In the genomic region with DNA sequence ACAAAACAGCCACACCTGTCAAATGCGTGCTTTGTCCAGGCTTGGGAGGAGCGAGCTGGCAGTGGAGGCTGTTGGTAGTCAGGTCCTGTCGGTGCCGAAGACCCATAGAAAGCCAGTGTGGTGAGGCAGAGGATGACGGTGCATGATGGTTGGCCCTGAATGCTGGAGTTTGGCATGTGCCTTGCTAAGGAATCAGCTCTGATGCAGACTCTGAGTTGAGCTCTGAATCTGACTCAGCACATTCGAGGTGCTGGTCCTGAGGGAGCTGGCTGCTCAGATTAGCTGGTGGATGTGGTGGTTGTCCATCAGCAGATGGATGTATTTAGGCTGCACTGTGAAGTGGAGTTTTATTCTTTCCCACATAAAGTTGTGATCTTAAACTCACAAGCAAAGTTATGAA, we compare ENCODE assay signal across 21 cellular contexts.
DNase-seq lines count a peak whose midpoint lies in the region; ATAC-seq, FAIRE-seq and TF ChIP-seq lines count a peak whose summit lies in the region.
"Had no signal": no experiment of that assay in that cellular context is flagged by ENCODE, and none has a peak within 500 bp of the region (broad histone marks: within the 10 kb centered on the region; RNA-seq: fewer than 3 reads in every experiment).

No MANE protein-coding gene starts in this region.

- H3K36me3 Mint-ChIP-seq in neural crest cell (ENCODE audit: low read depth) = peaks cover 25% of the 10 kb centered on the region

- no peaks in the 10 kb centered on the region for H3K4me1 Mint-ChIP-seq in neural crest cell
- H3K4me1 Mint-ChIP-seq: CD4-positive, alpha-beta memory T cell had no signal

- CTCF ChIA-PET in A549 (lab: Yijun Ruan, JAX) = interaction anchor here (0.9 to 1.7 kb wide), 4 partner anchors 16 to 151 kb away, joined by 3 to 5 read pairs (median 4); no protein-coding TSS in a partner anchor
- CTCF ChIA-PET in Panc1 (lab: Charles Lee) = no interaction called here
- CTCF ChIA-PET in K562 (lab: Yijun Ruan, JAX; ENCODE audit: low intra/inter-chr PET ratio) = no interaction called here

- H3K9me3 ChIP-seq in A549 = peaks cover 25% of the 10 kb centered on the region
- peaks cover 10% of the 10 kb centered on the region; the same call in 1 of the 2 replicates for H3K9me3 ChIP-seq in Panc1 (ENCODE audit: control insufficient read depth, insufficient read depth, low read depth, low read length)
- no peaks in the 10 kb centered on the region for H3K9me3 ChIP-seq in K562 (replicated peaks; ENCODE audit: control insufficient read depth, insufficient read depth, low read depth, low read length)
- H3K9me3 ChIP-seq in SJCRH30 (replicated peaks) = no peaks in the 10 kb centered on the region

- H3K79me2 ChIP-seq in K562 (ENCODE audit: control insufficient read depth, insufficient read depth, low read length) = no peaks in the 10 kb centered on the region

- WGBS in A549 (ENCODE audit: missing lambda C conversion rate) = 56% methylated on average over 6 of the region's 6 CpGs
- WGBS in K562 (ENCODE audit: insufficient coverage, low coverage, missing lambda C conversion rate) = 0% methylated on average over 6 of the region's 6 CpGs

- DNase-seq in A549 (ENCODE audit: low read depth in 1 of 2, low spot score in 1 of 2) (no peak), Panc1 (ENCODE audit: low read depth, low spot score) (no peak), K562 (ENCODE audit: extremely low read depth in 1 of 4, low spot score in 3 of 4) (no peak), neural crest cell (ENCODE audit: low read depth, low spot score) (no peak), SJCRH30 (no peak), NCI-H2081 treated with DMSO at 0.1 percent for 48 hours (lab: John Stamatoyannopoulos, UW) (no peak)
- DNase-seq in stimulated activated CD4-positive, alpha-beta T cell treated with anti-CD3 and anti-CD28 coated beads, Interleukin-12 subunit alpha, Interleukin-12 subunit beta, amount 100 ng/mL, for 4 hours = no peak
- DNase-seq: 8988T; C1 segment of cervical spinal cord; Calu3; CD4-positive, alpha-beta memory T cell; COR-L47; DMS53; DND-41; GM23248; H9 had no signal

- in situ Hi-C loops in Panc1 (cut with HindIII; ENCODE audit: low pct_unique_long_range_greater_than_20kb, low sequenced_read_pairs) = no loop called here
- in situ Hi-C loops in K562 (cut with MboI) = no loop called here

- intact Hi-C loops in Panc1 (cut with micrococcal nuclease; ENCODE audit: unreplicated experiment) (no loop called here), K562 (cut with micrococcal nuclease) (no loop called here)

- H3K4me3 Mint-ChIP-seq in neural crest cell = no peak overlapping the region
- H3K4me3 Mint-ChIP-seq: CD4-positive, alpha-beta memory T cell; H9 had no signal

- no peaks in the 10 kb centered on the region for H3K9me1 ChIP-seq in K562 (ENCODE audit: control insufficient read depth, insufficient read depth, low read length)

- no peak overlapping the region for H2AFZ ChIP-seq in K562 (ENCODE audit: low read depth, low read length)
- H2AFZ ChIP-seq: GM23248 had no signal

- H3K4me2 ChIP-seq in A549 (no peak overlapping the region), K562 (ENCODE audit: insufficient read depth, low read length) (no peak overlapping the region)

- H3K36me3 ChIP-seq in Panc1 (ENCODE audit: control insufficient read depth, insufficient read depth, low read length) (no peaks in the 10 kb centered on the region), K562 (ENCODE audit: control insufficient read depth, insufficient read depth, low read length) (no peaks in the 10 kb centered on the region), SJCRH30 (no peaks in the 10 kb centered on the region)

- TF ChIP-seq POLR2A in A549 (IDR thresholded peaks at IDR 0.05; ENCODE audit: low read length) = no peak
- TF ChIP-seq POLR2A in K562 (conservative IDR thresholded peaks at IDR 0.05) = no peak

- no peak for TF ChIP-seq RAD21 in A549 (conservative IDR thresholded peaks at IDR 0.05 in 1 of 2, IDR thresholded peaks at IDR 0.05 in 1 of 2)
- TF ChIP-seq RAD21 in K562 (CRISPR knock-in tag; conservative IDR thresholded peaks at IDR 0.05 in 1 of 2, IDR thresholded peaks at IDR 0.05 in 1 of 2) = no peak

- no peak overlapping the region for H3K4me3 ChIP-seq in A549
- no peak overlapping the region for H3K4me3 ChIP-seq in Panc1 (ENCODE audit: low read depth in 2 of 2, low read length in 2 of 2)
- H3K4me3 ChIP-seq in K562 = no peak overlapping the region
- no peak overlapping the region for H3K4me3 ChIP-seq in SJCRH30
- H3K4me3 ChIP-seq: GM23248 had no signal

- TF ChIP-seq CTCF in A549 (IDR thresholded peaks at IDR 0.05) = no peak
- TF ChIP-seq CTCF in Panc1 (IDR thresholded peaks at IDR 0.05) = no peak
- no peak for TF ChIP-seq CTCF in K562 (IDR thresholded peaks at IDR 0.05 in 2 of 3, conservative IDR thresholded peaks at IDR 0.05 in 1 of 3; ENCODE audit: insufficient read depth in 2 of 3, low read depth in 1 of 3, low read length in 3 of 3)
- no peak for TF ChIP-seq CTCF in neural crest cell (conservative IDR thresholded peaks at IDR 0.05)

- H3K27me3 Mint-ChIP-seq in neural crest cell (ENCODE audit: low read depth) = no peaks in the 10 kb centered on the region

- POLR2A ChIA-PET in A549 (lab: Yijun Ruan, JAX) = no interaction called here
- POLR2A ChIA-PET in Panc1 (lab: Charles Lee) = no interaction called here
- POLR2A ChIA-PET in K562 (lab: Yijun Ruan, JAX) = interaction anchor here (1.0 kb wide), 1 partner anchor 14 kb away, joined by 3 read pairs; no protein-coding TSS in a partner anchor

- H3K9me3 Mint-ChIP-seq in neural crest cell = peaks cover 7% of the 10 kb centered on the region

- peak overlapping the region; percentile 50 for H3K27ac Mint-ChIP-seq in neural crest cell (ENCODE audit: unreplicated experiment)
- H3K27ac Mint-ChIP-seq: CD4-positive, alpha-beta memory T cell had no signal

- no peak for ATAC-seq in A549
- ATAC-seq in Panc1 = peak; percentile 45; the same call in 1 of the 2 replicates
- no peak for ATAC-seq in K562
- ATAC-seq in GM18907 (IDR thresholded peaks at IDR 0.05; ENCODE audit: unreplicated experiment) = no peak
- ATAC-seq: HCT116 had no signal

- TF ChIP-seq EP300 in A549 (IDR thresholded peaks at IDR 0.05) = no peak
- TF ChIP-seq EP300 in K562 (IDR thresholded peaks at IDR 0.05; ENCODE audit: low read length) = no peak

- FAIRE-seq in A549 (lab: Jason Lieb, UNC) (no peak), K562 (lab: Jason Lieb, UNC) (no peak)
- FAIRE-seq: G401.6, GM12892, GM19239 had no signal

- H4K20me1 ChIP-seq in K562 (replicated peaks; ENCODE audit: control insufficient read depth, insufficient read depth, low read length) = no peaks in the 10 kb centered on the region

- H3K4me1 ChIP-seq in A549 (no peaks in the 10 kb centered on the region), Panc1 (ENCODE audit: control insufficient read depth, insufficient read depth, low read length) (no peaks in the 10 kb centered on the region), K562 (replicated peaks in 1 of 2; ENCODE audit: control insufficient read depth in 2 of 2, insufficient read depth in 2 of 2, low read length in 2 of 2) (no peaks in the 10 kb centered on the region), SJCRH30 (no peaks in the 10 kb centered on the region)

- BruUV-seq in Panc1 (replicated peaks; lab: Mats Ljungman, UMichigan) (no TSS peak), K562 (replicated peaks; lab: Mats Ljungman, UMichigan) (no TSS peak)

- H3K9ac ChIP-seq in K562 (ENCODE audit: insufficient read depth in 1 of 2, low read depth in 2 of 2, low read length in 2 of 2) = no peak overlapping the region
- H3K9ac ChIP-seq: GM23248 had no signal

- H3K27me3 ChIP-seq in Panc1 (ENCODE audit: control insufficient read depth, insufficient read depth, low read length) (no peaks in the 10 kb centered on the region), K562 (ENCODE audit: control insufficient read depth in 2 of 2, insufficient read depth in 2 of 2, low read length in 2 of 2) (peaks cover 0 to 6% of the 10 kb centered on the region in 2 experiments; a peak in 2 of 5 replicates), SJCRH30 (no peaks in the 10 kb centered on the region)

- no peak overlapping the region for H3K27ac ChIP-seq in A549
- no peak overlapping the region for H3K27ac ChIP-seq in Panc1 (ENCODE audit: low read length)
- no peak overlapping the region for H3K27ac ChIP-seq in K562 (ENCODE audit: extremely low read depth, low read depth, low read length)
- no peak overlapping the region for H3K27ac ChIP-seq in SJCRH30
- H3K27ac ChIP-seq: GM23248 had no signal

TF ChIP-seq in K562, 482 proteins besides CTCF, POLR2A, EP300 and RAD21:
- TF ChIP-seq C11orf30 (IDR thresholded peaks at IDR 0.05; ENCODE audit: low read depth) = peak; percentile 87
- TF ChIP-seq MAFK (IDR thresholded peaks at IDR 0.05; ENCODE audit: low read length) = peak; percentile 54; the same call in 1 of the 2 replicates
- TF ChIP-seq RBM15 (IDR thresholded peaks at IDR 0.05; ENCODE audit: insufficient read depth, low read length) = no peak
- TF ChIP-seq ZNF436 (CRISPR knock-in tag; IDR thresholded peaks at IDR 0.05) = no peak
- peak; percentile 41; the same call in 1 of the 2 replicates for TF ChIP-seq NFE2 (IDR thresholded peaks at IDR 0.05; ENCODE audit: low read depth)
- no peak for TF ChIP-seq ZFPM2 (CRISPR knock-in tag; IDR thresholded peaks at IDR 0.05)
- TF ChIP-seq ZNF316 (IDR thresholded peaks at IDR 0.05) = peak; percentile 94
- TF ChIP-seq NUFIP1 (IDR thresholded peaks at IDR 0.05; ENCODE audit: partially characterized antibody) = no peak
- TF ChIP-seq MAFG (tag; conservative IDR thresholded peaks at IDR 0.05) = peak; percentile 75
- TF ChIP-seq MAFF (IDR thresholded peaks at IDR 0.05; ENCODE audit: low read length) = peak; percentile 61
